In the genomic region with DNA sequence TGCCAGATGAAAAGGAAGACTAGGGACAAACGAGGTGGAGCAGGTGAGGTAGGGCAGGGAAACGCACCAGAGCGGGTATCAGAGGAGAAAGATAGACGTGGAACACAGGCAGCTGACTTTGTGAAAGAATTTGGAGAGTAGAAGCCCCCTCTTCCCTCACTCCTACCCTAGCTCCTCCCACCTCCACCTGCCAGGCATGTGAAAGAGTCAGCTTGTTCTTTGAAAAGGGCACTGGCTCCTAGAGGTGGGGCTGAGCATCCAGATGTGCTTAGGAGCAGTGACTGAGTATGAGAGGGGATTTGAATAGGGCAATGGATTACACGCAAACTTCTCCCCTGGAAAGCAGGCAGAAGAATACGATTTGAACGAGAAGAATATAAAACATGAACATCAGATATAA, we compare ENCODE assay signal across 1 cellular context.
TF ChIP-seq lines count a peak whose summit lies in the region.

No MANE protein-coding gene starts in this region.

TF ChIP-seq in H1, 55 proteins besides CTCF, POLR2A, EP300 and RAD21:
- no peak for TF ChIP-seq SIRT6 (IDR thresholded peaks at IDR 0.05; ENCODE audit: low read length)
- TF ChIP-seq, protein P1, sequence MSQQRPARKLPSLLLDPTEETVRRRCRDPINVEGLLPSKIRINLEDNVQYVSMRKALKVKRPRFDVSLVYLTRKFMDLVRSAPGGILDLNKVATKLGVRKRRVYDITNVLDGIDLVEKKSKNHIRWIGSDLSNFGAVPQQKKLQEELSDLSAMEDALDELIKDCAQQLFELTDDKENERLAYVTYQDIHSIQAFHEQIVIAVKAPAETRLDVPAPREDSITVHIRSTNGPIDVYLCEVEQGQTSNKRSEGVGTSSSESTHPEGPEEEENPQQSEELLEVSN (IDR thresholded peaks at IDR 0.05), result 0 out of 2 replicates have a peak, but pooled peaks have one; percentile 19
- no peak for TF ChIP-seq POU5F1 (IDR thresholded peaks at IDR 0.05; ENCODE audit: low read depth, low read length)
- TF ChIP-seq RBBP5 (IDR thresholded peaks at IDR 0.05; ENCODE audit: borderline replicate concordance, low read depth, low read length), result no peak
TF ChIP-seq in H1: peak in this region for 1.
